Comparison of ENCODE assay signal across 22 cellular contexts in genomic region chr5:55070969-55071368, GRCh38. TPM values are rescaled to one million over a fixed set of nuclear protein-coding genes. Genes with fewer than 3 reads are reported as not detected.
DNase-seq lines count a peak whose midpoint lies in the region; ATAC-seq lines count a peak whose summit lies in the region.
"Had no signal": no experiment of that assay in that cellular context is flagged by ENCODE, and none has a peak within 500 bp of the region (broad histone marks: within the 10 kb centered on the region; RNA-seq: fewer than 3 reads in every experiment).

No MANE protein-coding gene starts in this region.

- H3K4me1 Mint-ChIP-seq in T-helper 1 cell treated with Interleukin-12 subunit alpha and Interleukin-12 subunit beta and Interleukin-4 antibody, amounts not matched to agents 30 μg/mL and 1 μg/mL, for 36 hours (ENCODE audit: low read depth), result peaks cover 60% of the 10 kb centered on the region
- peaks cover 52% of the 10 kb centered on the region for H3K4me1 Mint-ChIP-seq in activated T-cell treated with anti-CD3 and anti-CD28 coated beads, Interleukin-2, amount 50 U/mL, for 24 hours (ENCODE audit: low read depth)
- peaks cover 53% of the 10 kb centered on the region for H3K4me1 Mint-ChIP-seq in activated T-cell treated with anti-CD3 and anti-CD28 coated beads, Interleukin-2, amount 50 U/mL, for 4 hours (ENCODE audit: low read depth)
- H3K4me1 Mint-ChIP-seq in activated T-helper 2 cell treated with anti-CD3 and anti-CD28 coated beads, Interferon-gamma antibody, Interleukin-2, Interleukin-4, amounts not matched to agents 10 μg/mL and 5 μg/mL and 100 μg/mL, durations not matched to agents 14 hours and 24 hours and 36 hours (ENCODE audit: low read depth), result peaks cover 62% of the 10 kb centered on the region
- H3K4me1 Mint-ChIP-seq in natural killer cell treated with Interleukin-12 subunit alpha and Interleukin-12 subunit beta and Interleukin-15 and Interleukin-18, amount 100 ng/mL, for 72 hours (ENCODE audit: low read depth in 2 of 2), result peaks cover 62 to 66% of the 10 kb centered on the region in 2 donors
- H3K4me1 Mint-ChIP-seq: CD14-positive monocyte, IgD-negative memory B cell had no signal

- H3K9me3 Mint-ChIP-seq in T-helper 1 cell treated with Interleukin-12 subunit alpha and Interleukin-12 subunit beta and Interleukin-4 antibody, amounts not matched to agents 30 μg/mL and 1 μg/mL, for 36 hours, result peaks cover 17% of the 10 kb centered on the region
- no peaks in the 10 kb centered on the region for H3K9me3 Mint-ChIP-seq in activated T-cell treated with anti-CD3 and anti-CD28 coated beads, Interleukin-2, amount 50 U/mL, for 24 hours
- H3K9me3 Mint-ChIP-seq in activated T-cell treated with anti-CD3 and anti-CD28 coated beads, Interleukin-2, amount 50 U/mL, for 4 hours, result no peaks in the 10 kb centered on the region
- H3K9me3 Mint-ChIP-seq in activated T-helper 2 cell treated with anti-CD3 and anti-CD28 coated beads, Interferon-gamma antibody, Interleukin-2, Interleukin-4, amounts not matched to agents 10 μg/mL and 5 μg/mL and 100 μg/mL, durations not matched to agents 14 hours and 24 hours and 36 hours, result peaks cover 7% of the 10 kb centered on the region
- peaks cover 12% of the 10 kb centered on the region for H3K9me3 Mint-ChIP-seq in natural killer cell treated with Interleukin-12 subunit alpha and Interleukin-12 subunit beta and Interleukin-15 and Interleukin-18, amount 100 ng/mL, for 72 hours
- H3K9me3 Mint-ChIP-seq: IgD-negative memory B cell had no signal

- H3K4me3 Mint-ChIP-seq in T-helper 1 cell treated with Interleukin-12 subunit alpha and Interleukin-12 subunit beta and Interleukin-4 antibody, amounts not matched to agents 30 μg/mL and 1 μg/mL, for 36 hours, result no peak overlapping the region
- no peak overlapping the region for H3K4me3 Mint-ChIP-seq in activated T-cell treated with anti-CD3 and anti-CD28 coated beads, Interleukin-2, amount 50 U/mL, for 24 hours
- H3K4me3 Mint-ChIP-seq in activated T-cell treated with anti-CD3 and anti-CD28 coated beads, Interleukin-2, amount 50 U/mL, for 4 hours, result no peak overlapping the region
- H3K4me3 Mint-ChIP-seq in activated T-helper 2 cell treated with anti-CD3 and anti-CD28 coated beads, Interferon-gamma antibody, Interleukin-2, Interleukin-4, amounts not matched to agents 10 μg/mL and 5 μg/mL and 100 μg/mL, durations not matched to agents 14 hours and 24 hours and 36 hours (ENCODE audit: low read depth), result no peak overlapping the region
- H3K4me3 Mint-ChIP-seq in natural killer cell treated with Interleukin-12 subunit alpha and Interleukin-12 subunit beta and Interleukin-15 and Interleukin-18, amount 100 ng/mL, for 72 hours, result peak overlapping the region; percentile 55
- H3K4me3 Mint-ChIP-seq: CD14-positive monocyte, IgD-negative memory B cell had no signal

- peak overlapping the region; percentile 56 for H3K27ac Mint-ChIP-seq in T-helper 1 cell treated with Interleukin-12 subunit alpha and Interleukin-12 subunit beta and Interleukin-4 antibody, amounts not matched to agents 30 μg/mL and 1 μg/mL, for 36 hours
- peak overlapping the region; percentile 7 for H3K27ac Mint-ChIP-seq in activated T-cell treated with anti-CD3 and anti-CD28 coated beads, Interleukin-2, amount 50 U/mL, for 24 hours
- H3K27ac Mint-ChIP-seq in activated T-helper 2 cell treated with anti-CD3 and anti-CD28 coated beads, Interferon-gamma antibody, Interleukin-2, Interleukin-4, amounts not matched to agents 10 μg/mL and 5 μg/mL and 100 μg/mL, durations not matched to agents 14 hours and 24 hours and 36 hours, result peak overlapping the region; percentile 12
- H3K27ac Mint-ChIP-seq in natural killer cell treated with Interleukin-12 subunit alpha and Interleukin-12 subunit beta and Interleukin-15 and Interleukin-18, amount 100 ng/mL, for 72 hours, result peak overlapping the region; percentile 76 to 96
- H3K27ac Mint-ChIP-seq: CD14-positive monocyte, IgD-negative memory B cell had no signal

- intact Hi-C loops in activated T-helper 2 cell treated with anti-CD3 and anti-CD28 coated beads, Interferon-gamma antibody, Interleukin-2, Interleukin-4, amounts not matched to agents 10 μg/mL and 5 μg/mL and 100 μg/mL, durations not matched to agents 14 hours and 24 hours and 36 hours (cut with micrococcal nuclease), result loop anchor here (5.0 kb wide), 1 partner anchor 144 kb away; no protein-coding TSS in a partner anchor

- H3K27me3 Mint-ChIP-seq in T-helper 1 cell treated with Interleukin-12 subunit alpha and Interleukin-12 subunit beta and Interleukin-4 antibody, amounts not matched to agents 30 μg/mL and 1 μg/mL, for 36 hours (ENCODE audit: low read depth), result no peaks in the 10 kb centered on the region
- H3K27me3 Mint-ChIP-seq in activated T-cell treated with anti-CD3 and anti-CD28 coated beads, Interleukin-2, amount 50 U/mL, for 24 hours, result no peaks in the 10 kb centered on the region
- no peaks in the 10 kb centered on the region for H3K27me3 Mint-ChIP-seq in activated T-cell treated with anti-CD3 and anti-CD28 coated beads, Interleukin-2, amount 50 U/mL, for 4 hours (ENCODE audit: low read depth)
- H3K27me3 Mint-ChIP-seq in activated T-helper 2 cell treated with anti-CD3 and anti-CD28 coated beads, Interferon-gamma antibody, Interleukin-2, Interleukin-4, amounts not matched to agents 10 μg/mL and 5 μg/mL and 100 μg/mL, durations not matched to agents 14 hours and 24 hours and 36 hours (ENCODE audit: low read depth), result no peaks in the 10 kb centered on the region
- no peaks in the 10 kb centered on the region for H3K27me3 Mint-ChIP-seq in natural killer cell treated with Interleukin-12 subunit alpha and Interleukin-12 subunit beta and Interleukin-15 and Interleukin-18, amount 100 ng/mL, for 72 hours

- ATAC-seq in activated T-cell treated with anti-CD3 and anti-CD28 coated beads, Interleukin-2, amount 50 U/mL, for 4 hours, result no peak
- peak; percentile 5 to 52 for ATAC-seq in natural killer cell treated with Interleukin-12 subunit alpha and Interleukin-12 subunit beta and Interleukin-15 and Interleukin-18, amount 100 ng/mL, for 72 hours
- no peak for ATAC-seq in HG02610 (IDR thresholded peaks at IDR 0.05; ENCODE audit: unreplicated experiment)
- ATAC-seq: GM12878 had no signal

- H3K36me3 Mint-ChIP-seq in T-helper 1 cell treated with Interleukin-12 subunit alpha and Interleukin-12 subunit beta and Interleukin-4 antibody, amounts not matched to agents 30 μg/mL and 1 μg/mL, for 36 hours (ENCODE audit: low read depth), result peaks cover 29% of the 10 kb centered on the region
- no peaks in the 10 kb centered on the region for H3K36me3 Mint-ChIP-seq in activated T-cell treated with anti-CD3 and anti-CD28 coated beads, Interleukin-2, amount 50 U/mL, for 24 hours (ENCODE audit: low read depth)
- no peaks in the 10 kb centered on the region for H3K36me3 Mint-ChIP-seq in activated T-cell treated with anti-CD3 and anti-CD28 coated beads, Interleukin-2, amount 50 U/mL, for 4 hours (ENCODE audit: insufficient read depth)
- peaks cover 25% of the 10 kb centered on the region for H3K36me3 Mint-ChIP-seq in activated T-helper 2 cell treated with anti-CD3 and anti-CD28 coated beads, Interferon-gamma antibody, Interleukin-2, Interleukin-4, amounts not matched to agents 10 μg/mL and 5 μg/mL and 100 μg/mL, durations not matched to agents 14 hours and 24 hours and 36 hours (ENCODE audit: low read depth)
- peaks cover 10% of the 10 kb centered on the region for H3K36me3 Mint-ChIP-seq in natural killer cell treated with Interleukin-12 subunit alpha and Interleukin-12 subunit beta and Interleukin-15 and Interleukin-18, amount 100 ng/mL, for 72 hours
- H3K36me3 Mint-ChIP-seq: CD14-positive monocyte, IgD-negative memory B cell had no signal

- DNase-seq in T-helper 1 cell, result no peak
- DNase-seq in activated T-cell treated with anti-CD3 and anti-CD28 coated beads, Interleukin-2, amount 50 U/mL, for 24 hours, result no peak
- no peak for DNase-seq in activated T-cell treated with anti-CD3 and anti-CD28 coated beads, Interleukin-2, amount 50 U/mL, for 4 hours
- DNase-seq in activated T-helper 2 cell treated with anti-CD3 and anti-CD28 coated beads, Interferon-gamma antibody, Interleukin-2, Interleukin-4, amounts not matched to agents 10 μg/mL and 5 μg/mL and 100 μg/mL, durations not matched to agents 14 hours and 24 hours and 36 hours (ENCODE audit: low spot score), result no peak
- DNase-seq in natural killer cell treated with Interleukin-12 subunit alpha and Interleukin-12 subunit beta and Interleukin-15 and Interleukin-18, amount 100 ng/mL, for 72 hours (ENCODE audit: low spot score), result no peak
- no peak for DNase-seq in SHP77 (lab: John Stamatoyannopoulos, UW)
- DNase-seq: COR-L47, DMS 273 treated with DMSO at 0.1 percent for 48 hours, Karpas-422, MG63, NCI-H1048, NCI-H1436, NCI-H1930, NCI-H226, NCI-H524, NCI-H82, OCI-M1 had no signal

RNA-seq across cellular contexts. Expression of gene GZMA, which starts 31.5 kb away (rescaled TPM):
- 10 to 100 TPM in 1 of 3 donors, 1 to 10 TPM in 2; 5.6 to 14.4 (median 7.7) TPM for total RNA-seq in activated T-cell treated with anti-CD3 and anti-CD28 coated beads, Interleukin-2, amount 50 U/mL, for 4 hours
- 95.1 and 96.9 TPM in 2 replicates for total RNA-seq in activated T-helper 2 cell treated with anti-CD3 and anti-CD28 coated beads, Interferon-gamma antibody, Interleukin-2, Interleukin-4, amounts not matched to agents 10 μg/mL and 5 μg/mL and 100 μg/mL, durations not matched to agents 14 hours and 24 hours and 36 hours
- total RNA-seq in natural killer cell treated with Interleukin-12 subunit alpha and Interleukin-12 subunit beta and Interleukin-15 and Interleukin-18, amount 100 ng/mL, for 72 hours, result 1,000 to 10,000 TPM in 1 of 2 donors, 100 to 1,000 TPM in 1; 522 to 1,702 TPM
- total RNA-seq: GM12878 had no signal

RNA-seq across cellular contexts. Expression of gene GZMK, which starts 46.9 kb away (rescaled TPM):
- total RNA-seq in activated T-cell treated with anti-CD3 and anti-CD28 coated beads, Interleukin-2, amount 50 U/mL, for 4 hours, result under 1 TPM; 0.25 to 0.50 (median 0.35) TPM
- total RNA-seq in activated T-helper 2 cell treated with anti-CD3 and anti-CD28 coated beads, Interferon-gamma antibody, Interleukin-2, Interleukin-4, amounts not matched to agents 10 μg/mL and 5 μg/mL and 100 μg/mL, durations not matched to agents 14 hours and 24 hours and 36 hours, result 0.23 and 0.55 TPM in 2 replicates
- 1 to 10 TPM; 4.7 to 7.4 TPM for total RNA-seq in natural killer cell treated with Interleukin-12 subunit alpha and Interleukin-12 subunit beta and Interleukin-15 and Interleukin-18, amount 100 ng/mL, for 72 hours
- total RNA-seq: GM12878 had no signal

Comparison
In these comparisons a context has a peak if more than half of its experiments do, and no peak if none do; other contexts are left out.
1. H3K27ac Mint-ChIP-seq: peak in every context shown above with its lines; median percentile 86 in natural killer cell treated with Interleukin-12 subunit alpha and Interleukin-12 subunit beta and Interleukin-15 and Interleukin-18, amount 100 ng/mL, for 72 hours; 56 in T-helper 1 cell treated with Interleukin-12 subunit alpha and Interleukin-12 subunit beta and Interleukin-4 antibody, amounts not matched to agents 30 μg/mL and 1 μg/mL, for 36 hours; 12 in activated T-helper 2 cell treated with anti-CD3 and anti-CD28 coated beads, Interferon-gamma antibody, Interleukin-2, Interleukin-4, amounts not matched to agents 10 μg/mL and 5 μg/mL and 100 μg/mL, durations not matched to agents 14 hours and 24 hours and 36 hours; 7 in activated T-cell treated with anti-CD3 and anti-CD28 coated beads, Interleukin-2, amount 50 U/mL, for 24 hours.
2. ATAC-seq: peak in natural killer cell treated with Interleukin-12 subunit alpha and Interleukin-12 subunit beta and Interleukin-15 and Interleukin-18, amount 100 ng/mL, for 72 hours (2 of 2); none in activated T-cell treated with anti-CD3 and anti-CD28 coated beads, Interleukin-2, amount 50 U/mL, for 4 hours (0 of 2) and HG02610 (single experiment).